ENCODE assay signal across 2 cellular contexts in the genomic region with DNA sequence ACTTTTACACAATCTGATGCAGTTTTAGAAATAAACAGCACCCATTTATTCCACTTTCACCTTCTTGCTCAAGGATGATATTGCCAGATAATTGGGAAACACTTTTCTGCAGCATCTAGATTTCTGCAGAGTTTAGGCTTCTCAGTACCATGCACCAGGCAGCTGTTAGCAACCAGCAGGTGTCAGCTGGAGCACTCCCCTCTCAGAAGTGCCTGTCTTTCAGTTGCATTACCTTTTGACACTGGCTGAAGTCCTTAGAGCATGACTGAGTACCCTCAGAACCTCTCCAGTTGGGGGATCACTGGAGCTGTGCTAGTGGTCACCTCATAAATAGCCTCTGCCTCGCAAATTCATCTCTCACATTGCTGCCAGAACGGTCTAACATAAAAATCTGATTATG.
TF ChIP-seq lines count a peak whose summit lies in the region.

No MANE protein-coding gene starts in this region.

TF ChIP-seq in SK-N-SH, 30 proteins besides CTCF, POLR2A, EP300 and RAD21 (continued from another document):
- TF ChIP-seq, protein P1, sequence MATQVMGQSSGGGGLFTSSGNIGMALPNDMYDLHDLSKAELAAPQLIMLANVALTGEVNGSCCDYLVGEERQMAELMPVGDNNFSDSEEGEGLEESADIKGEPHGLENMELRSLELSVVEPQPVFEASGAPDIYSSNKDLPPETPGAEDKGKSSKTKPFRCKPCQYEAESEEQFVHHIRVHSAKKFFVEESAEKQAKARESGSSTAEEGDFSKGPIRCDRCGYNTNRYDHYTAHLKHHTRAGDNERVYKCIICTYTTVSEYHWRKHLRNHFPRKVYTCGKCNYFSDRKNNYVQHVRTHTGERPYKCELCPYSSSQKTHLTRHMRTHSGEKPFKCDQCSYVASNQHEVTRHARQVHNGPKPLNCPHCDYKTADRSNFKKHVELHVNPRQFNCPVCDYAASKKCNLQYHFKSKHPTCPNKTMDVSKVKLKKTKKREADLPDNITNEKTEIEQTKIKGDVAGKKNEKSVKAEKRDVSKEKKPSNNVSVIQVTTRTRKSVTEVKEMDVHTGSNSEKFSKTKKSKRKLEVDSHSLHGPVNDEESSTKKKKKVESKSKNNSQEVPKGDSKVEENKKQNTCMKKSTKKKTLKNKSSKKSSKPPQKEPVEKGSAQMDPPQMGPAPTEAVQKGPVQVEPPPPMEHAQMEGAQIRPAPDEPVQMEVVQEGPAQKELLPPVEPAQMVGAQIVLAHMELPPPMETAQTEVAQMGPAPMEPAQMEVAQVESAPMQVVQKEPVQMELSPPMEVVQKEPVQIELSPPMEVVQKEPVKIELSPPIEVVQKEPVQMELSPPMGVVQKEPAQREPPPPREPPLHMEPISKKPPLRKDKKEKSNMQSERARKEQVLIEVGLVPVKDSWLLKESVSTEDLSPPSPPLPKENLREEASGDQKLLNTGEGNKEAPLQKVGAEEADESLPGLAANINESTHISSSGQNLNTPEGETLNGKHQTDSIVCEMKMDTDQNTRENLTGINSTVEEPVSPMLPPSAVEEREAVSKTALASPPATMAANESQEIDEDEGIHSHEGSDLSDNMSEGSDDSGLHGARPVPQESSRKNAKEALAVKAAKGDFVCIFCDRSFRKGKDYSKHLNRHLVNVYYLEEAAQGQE (IDR thresholded peaks at IDR 0.05; ENCODE audit: low read depth, low read length): no peak
- no peak for TF ChIP-seq EZH2phosphoT487 (IDR thresholded peaks at IDR 0.05; ENCODE audit: borderline replicate concordance, low read depth)
- TF ChIP-seq FOXJ3 (CRISPR knock-in tag; IDR thresholded peaks at IDR 0.05): no peak
- no peak for TF ChIP-seq RXRA (IDR thresholded peaks at IDR 0.05; ENCODE audit: borderline replicate concordance, low read depth)

TF ChIP-seq in SK-N-SH treated with all-trans-retinoic acid at 6 μM for 48 hours, 23 proteins besides CTCF, POLR2A, EP300 and RAD21 (continued from another document):
- TF ChIP-seq OSR1 (CRISPR knock-in tag; IDR thresholded peaks at IDR 0.05) (no peak), ZNF70 (CRISPR knock-in tag; IDR thresholded peaks at IDR 0.05) (no peak), ZNF565 (CRISPR knock-in tag; conservative IDR thresholded peaks at IDR 0.05; ENCODE audit: low read depth) (no peak)
TF ChIP-seq in SK-N-SH treated with all-trans-retinoic acid at 6 μM for 48 hours: peak in this region for 0.
